In the genomic region with DNA sequence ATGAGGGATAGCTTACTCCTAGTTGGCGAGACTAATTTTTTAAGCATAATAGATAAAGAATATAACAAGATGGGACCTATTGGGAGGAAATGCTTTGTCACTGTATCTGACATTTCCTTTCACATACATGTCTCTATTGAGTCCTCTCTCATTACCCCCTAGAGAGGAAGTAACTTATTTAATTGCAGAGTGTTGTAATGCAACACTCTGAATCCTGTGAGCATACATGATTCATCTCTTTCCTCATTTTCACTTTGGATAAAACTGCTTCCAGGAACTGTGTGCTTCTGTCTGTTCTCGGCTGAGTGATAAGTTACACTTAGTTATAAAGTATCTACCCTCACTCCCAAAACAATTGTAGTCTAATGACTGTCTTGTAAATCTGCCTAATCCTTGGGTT, we compare ENCODE assay signal across 19 cellular contexts.
A peak's percentile ranks its signal among the peaks of the same experiment; 100 is the strongest.
DNase-seq lines count a peak whose midpoint lies in the region; TF ChIP-seq lines count a peak whose summit lies in the region.
"Had no signal": no experiment of that assay in that cellular context is flagged by ENCODE, and none has a peak within 500 bp of the region (broad histone marks: within the 10 kb centered on the region; RNA-seq: fewer than 3 reads in every experiment).

No MANE protein-coding gene starts in this region.

- H3K79me2 ChIP-seq in mammary epithelial cell (ENCODE audit: insufficient read depth, low read length) (no peaks in the 10 kb centered on the region), PC-9 (ENCODE audit: low read depth) (no peaks in the 10 kb centered on the region)

- CTCF ChIA-PET in MCF 10A (lab: Yijun Ruan, JAX), result no interaction called here
- CTCF ChIA-PET in mammary epithelial cell (lab: Charles Lee; ENCODE audit: low non-redundant PET), result no interaction called here
- CTCF ChIA-PET in RWPE1 (lab: Yijun Ruan, JAX), result interaction anchor here (0.6 kb wide), 1 partner anchor 44 kb away, joined by 3 read pairs; no protein-coding TSS in a partner anchor
- CTCF ChIA-PET in PC-9 (lab: Charles Lee), result no interaction called here

- H3F3A ChIP-seq in PC-9 (ENCODE audit: insufficient read depth, low read depth), result no peaks in the 10 kb centered on the region

- POLR2A ChIA-PET in MCF 10A (lab: Yijun Ruan, JAX) (no interaction called here), RWPE1 (lab: Yijun Ruan, JAX; ENCODE audit: low non-redundant PET) (no interaction called here), PC-9 (lab: Charles Lee; ENCODE audit: unreplicated experiment) (interaction anchor here (0.7 kb wide), 1 partner anchor 748 kb away, joined by 4 read pairs; no protein-coding TSS in a partner anchor)

- H3K4me3 ChIP-seq in mammary epithelial cell (replicated peaks in 1 of 3; ENCODE audit: insufficient read depth in 1 of 3, low read depth in 2 of 3, low read length in 3 of 3), result no peak overlapping the region
- H3K4me3 ChIP-seq in fibroblast of the aortic adventitia (ENCODE audit: low read depth, low read length), result no peak overlapping the region
- no peak overlapping the region for H3K4me3 ChIP-seq in PC-9
- H3K4me3 ChIP-seq: lower lobe of right lung, transverse colon had no signal

- no peaks in the 10 kb centered on the region for H3K27me3 ChIP-seq in mammary epithelial cell (ENCODE audit: insufficient read depth, low read length)
- no peaks in the 10 kb centered on the region for H3K27me3 ChIP-seq in PC-9 (ENCODE audit: insufficient read depth, low read depth)
- H3K27me3 ChIP-seq: transverse colon had no signal

- no peaks in the 10 kb centered on the region for H3K4me1 ChIP-seq in mammary epithelial cell (ENCODE audit: insufficient read depth, low read length)
- no peaks in the 10 kb centered on the region for H3K4me1 ChIP-seq in PC-9 (replicated peaks; ENCODE audit: insufficient read depth)
- H3K4me1 ChIP-seq: lower lobe of right lung, transverse colon had no signal

- H3K27me3 Mint-ChIP-seq in MCF 10A (ENCODE audit: insufficient read depth, unreplicated experiment), result no peaks in the 10 kb centered on the region
- H3K27me3 Mint-ChIP-seq: CD8-positive, alpha-beta memory T cell; naive thymus-derived CD4-positive, alpha-beta T cell; stimulated activated naive B cell treated with anti-CD40 and anti-IgM and Interleukin-4, amounts not matched to agents 10 μg/mL and 1 μg/mL and 100 μg/mL, for 72 hours had no signal

- no peaks in the 10 kb centered on the region for H3K9me2 ChIP-seq in PC-9 (ENCODE audit: insufficient read depth)

- BruUV-seq in MCF 10A (replicated peaks; lab: Mats Ljungman, UMichigan) (no TSS peak), mammary epithelial cell (replicated peaks; lab: Mats Ljungman, UMichigan) (no TSS peak), PC-9 (replicated peaks; lab: Mats Ljungman, UMichigan) (no TSS peak)

- 95% methylated on average over 2 of the region's 2 CpGs for WGBS in mammary epithelial cell (ENCODE audit: low coverage, missing lambda C conversion rate)

- H4K20me1 ChIP-seq in mammary epithelial cell (ENCODE audit: insufficient read depth, low read length), result no peaks in the 10 kb centered on the region
- no peaks in the 10 kb centered on the region for H4K20me1 ChIP-seq in PC-9 (ENCODE audit: insufficient read depth)

- no peak overlapping the region for H3K27ac ChIP-seq in mammary epithelial cell (ENCODE audit: insufficient read depth, low read depth, low read length)
- no peak overlapping the region for H3K27ac ChIP-seq in RWPE1
- H3K27ac ChIP-seq in PC-9, result no peak overlapping the region
- H3K27ac ChIP-seq: lower lobe of right lung, transverse colon had no signal

- H3K36me3 ChIP-seq in mammary epithelial cell (ENCODE audit: insufficient read depth, low read length), result no peaks in the 10 kb centered on the region
- no peaks in the 10 kb centered on the region for H3K36me3 ChIP-seq in PC-9 (ENCODE audit: low read depth)
- H3K36me3 ChIP-seq: lower lobe of right lung, transverse colon had no signal

- H3K4me2 ChIP-seq in mammary epithelial cell (ENCODE audit: insufficient read depth, low read depth, low read length) (no peak overlapping the region), PC-9 (no peak overlapping the region)

- H3K4me3 Mint-ChIP-seq in MCF 10A (ENCODE audit: unreplicated experiment), result no peak overlapping the region
- H3K4me3 Mint-ChIP-seq: CD8-positive, alpha-beta memory T cell; naive thymus-derived CD4-positive, alpha-beta T cell; stimulated activated naive B cell treated with anti-CD40 and anti-IgM and Interleukin-4, amounts not matched to agents 10 μg/mL and 1 μg/mL and 100 μg/mL, for 72 hours had no signal

- intact Hi-C loops in MCF 10A (cut with micrococcal nuclease), result no loop called here
- intact Hi-C loops in mammary epithelial cell (cut with micrococcal nuclease), result no loop called here
- intact Hi-C loops in PC-9 (cut with micrococcal nuclease; ENCODE audit: unreplicated experiment), result no loop called here

- H3K4me1 Mint-ChIP-seq in MCF 10A (ENCODE audit: insufficient read depth, unreplicated experiment), result peaks cover 7% of the 10 kb centered on the region
- H3K4me1 Mint-ChIP-seq: CD8-positive, alpha-beta memory T cell; naive thymus-derived CD4-positive, alpha-beta T cell; stimulated activated naive B cell treated with anti-CD40 and anti-IgM and Interleukin-4, amounts not matched to agents 10 μg/mL and 1 μg/mL and 100 μg/mL, for 72 hours had no signal

- H3K9me3 ChIP-seq in mammary epithelial cell (replicated peaks; ENCODE audit: insufficient read depth, low read length) (no peaks in the 10 kb centered on the region), PC-9 (ENCODE audit: insufficient read depth, low read depth) (no peaks in the 10 kb centered on the region)
- H3K9me3 ChIP-seq: lower lobe of right lung, transverse colon had no signal

- DNase-seq in MCF 10A (ENCODE audit: unreplicated experiment) (peak; percentile 42), mammary epithelial cell (no peak), RWPE1 (ENCODE audit: low spot score) (peak; percentile 5), fibroblast of the aortic adventitia (ENCODE audit: low read depth) (peak; percentile 27), midbrain (lab: John Stamatoyannopoulos, UW) (no peak), activated T-cell treated with anti-CD3 and anti-CD28 coated beads for 4 hours (no peak), PC-9 (no peak)
- no peak for DNase-seq in stimulated activated CD4-positive, alpha-beta T cell treated with anti-CD3 and anti-CD28 coated beads, Interleukin-2, amount 100 ng/mL, for 24 hours
- DNase-seq: 8988T; activated CD4-positive, alpha-beta T cell treated with anti-CD3 and anti-CD28 coated beads, Interleukin-2, amount 50 U/mL, for 48 hours; activated T-cell treated with anti-CD3 and anti-CD28 coated beads, Interleukin-2, amount 50 U/mL, for 48 hours; CD8-positive, alpha-beta memory T cell; lower lobe of right lung; naive thymus-derived CD4-positive, alpha-beta T cell; NCI-H2081; NCI-H526 treated with DMSO at 0.1 percent for 48 hours; small intestine; stimulated activated naive B cell treated with anti-CD40 and anti-IgM and Interleukin-4, amounts not matched to agents 10 μg/mL and 1 μg/mL and 100 μg/mL, for 72 hours; transverse colon had no signal

- dilution Hi-C loops in mammary epithelial cell (cut with HindIII; ENCODE audit: low sequenced_read_pairs), result no loop called here

- H3K9ac ChIP-seq in mammary epithelial cell (ENCODE audit: insufficient read depth, low read length), result no peak overlapping the region

- no peak overlapping the region for H2AFZ ChIP-seq in mammary epithelial cell (ENCODE audit: low read depth, low read length)
- no peak overlapping the region for H2AFZ ChIP-seq in PC-9

- in situ Hi-C loops in mammary epithelial cell (cut with MboI; ENCODE audit: low sequenced_read_pairs in 2 of 2), result no loop called here

- no peaks in the 10 kb centered on the region for H3K9me3 Mint-ChIP-seq in MCF 10A (ENCODE audit: unreplicated experiment)
- H3K9me3 Mint-ChIP-seq: stimulated activated naive B cell treated with anti-CD40 and anti-IgM and Interleukin-4, amounts not matched to agents 10 μg/mL and 1 μg/mL and 100 μg/mL, for 72 hours had no signal

- H3K27ac Mint-ChIP-seq in MCF 10A (ENCODE audit: low read depth, unreplicated experiment), result no peak overlapping the region
- H3K27ac Mint-ChIP-seq: CD8-positive, alpha-beta memory T cell; naive thymus-derived CD4-positive, alpha-beta T cell; stimulated activated naive B cell treated with anti-CD40 and anti-IgM and Interleukin-4, amounts not matched to agents 10 μg/mL and 1 μg/mL and 100 μg/mL, for 72 hours had no signal

- H3K36me3 Mint-ChIP-seq in MCF 10A (ENCODE audit: insufficient read depth, unreplicated experiment), result no peaks in the 10 kb centered on the region
- H3K36me3 Mint-ChIP-seq: CD8-positive, alpha-beta memory T cell; naive thymus-derived CD4-positive, alpha-beta T cell; stimulated activated naive B cell treated with anti-CD40 and anti-IgM and Interleukin-4, amounts not matched to agents 10 μg/mL and 1 μg/mL and 100 μg/mL, for 72 hours had no signal

- no peak for TF ChIP-seq CTCF in MCF 10A (IDR thresholded peaks at IDR 0.05; ENCODE audit: unreplicated experiment)
- no peak for TF ChIP-seq CTCF in mammary epithelial cell (conservative IDR thresholded peaks at IDR 0.05 in 1 of 2, IDR thresholded peaks at IDR 0.05 in 1 of 2; ENCODE audit: extremely low read depth in 1 of 2, insufficient read depth in 1 of 2, low read depth in 1 of 2, low read length in 2 of 2)
- no peak for TF ChIP-seq CTCF in RWPE1 (conservative IDR thresholded peaks at IDR 0.05; ENCODE audit: low read depth)
- no peak for TF ChIP-seq CTCF in fibroblast of the aortic adventitia (IDR thresholded peaks at IDR 0.05; ENCODE audit: insufficient read depth, low read length)
- TF ChIP-seq CTCF in PC-9 (conservative IDR thresholded peaks at IDR 0.05), result no peak

Comparison
In these comparisons a context has a peak if more than half of its experiments do, and no peak if none do; other contexts are left out.
1. DNase-seq: peak in MCF 10A (single experiment), RWPE1 (single experiment) and fibroblast of the aortic adventitia (single experiment); none in mammary epithelial cell (single experiment), stimulated activated CD4-positive, alpha-beta T cell treated with anti-CD3 and anti-CD28 coated beads, Interleukin-2, amount 100 ng/mL, for 24 hours (0 of 2), midbrain (single experiment), activated T-cell treated with anti-CD3 and anti-CD28 coated beads for 4 hours (single experiment) and PC-9 (0 of 2).